1 cellular context compared by ENCODE assay signal in the genomic region with DNA sequence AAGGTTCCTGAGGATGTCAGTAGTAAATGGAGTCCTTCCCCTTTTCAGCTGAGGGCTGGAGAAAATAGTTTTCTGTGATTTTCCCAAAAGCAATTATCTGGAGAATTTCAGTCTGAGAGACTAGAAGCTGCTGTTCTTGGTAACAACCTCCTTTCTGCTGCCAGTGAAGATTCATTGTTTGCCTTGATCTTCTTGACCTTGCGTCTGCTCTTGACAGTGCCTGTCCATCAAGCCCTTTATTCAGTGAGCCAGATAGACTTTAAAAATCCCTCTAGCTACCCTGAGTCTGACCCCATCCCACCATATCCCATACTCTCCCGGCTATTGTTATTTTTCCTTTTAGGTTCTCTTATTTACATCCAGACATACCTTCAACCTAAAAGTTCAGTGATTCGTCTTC.
TF ChIP-seq lines count a peak whose summit lies in the region.

No MANE protein-coding gene starts in this region.

TF ChIP-seq in K562, 482 proteins besides CTCF, POLR2A, EP300 and RAD21 (continued from another document):
- TF ChIP-seq ZNF282 (CRISPR knock-in tag; IDR thresholded peaks at IDR 0.05), result no peak
- TF ChIP-seq, protein P1, sequence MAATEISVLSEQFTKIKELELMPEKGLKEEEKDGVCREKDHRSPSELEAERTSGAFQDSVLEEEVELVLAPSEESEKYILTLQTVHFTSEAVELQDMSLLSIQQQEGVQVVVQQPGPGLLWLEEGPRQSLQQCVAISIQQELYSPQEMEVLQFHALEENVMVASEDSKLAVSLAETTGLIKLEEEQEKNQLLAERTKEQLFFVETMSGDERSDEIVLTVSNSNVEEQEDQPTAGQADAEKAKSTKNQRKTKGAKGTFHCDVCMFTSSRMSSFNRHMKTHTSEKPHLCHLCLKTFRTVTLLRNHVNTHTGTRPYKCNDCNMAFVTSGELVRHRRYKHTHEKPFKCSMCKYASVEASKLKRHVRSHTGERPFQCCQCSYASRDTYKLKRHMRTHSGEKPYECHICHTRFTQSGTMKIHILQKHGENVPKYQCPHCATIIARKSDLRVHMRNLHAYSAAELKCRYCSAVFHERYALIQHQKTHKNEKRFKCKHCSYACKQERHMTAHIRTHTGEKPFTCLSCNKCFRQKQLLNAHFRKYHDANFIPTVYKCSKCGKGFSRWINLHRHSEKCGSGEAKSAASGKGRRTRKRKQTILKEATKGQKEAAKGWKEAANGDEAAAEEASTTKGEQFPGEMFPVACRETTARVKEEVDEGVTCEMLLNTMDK (IDR thresholded peaks at IDR 0.05; ENCODE audit: borderline replicate concordance, insufficient read depth, low read depth, low read length, poor library complexity, severe bottlenecking), result no peak
- peak; percentile 30 for TF ChIP-seq MEIS2 (IDR thresholded peaks at IDR 0.05; ENCODE audit: partially characterized antibody)
- TF ChIP-seq, protein P2, sequence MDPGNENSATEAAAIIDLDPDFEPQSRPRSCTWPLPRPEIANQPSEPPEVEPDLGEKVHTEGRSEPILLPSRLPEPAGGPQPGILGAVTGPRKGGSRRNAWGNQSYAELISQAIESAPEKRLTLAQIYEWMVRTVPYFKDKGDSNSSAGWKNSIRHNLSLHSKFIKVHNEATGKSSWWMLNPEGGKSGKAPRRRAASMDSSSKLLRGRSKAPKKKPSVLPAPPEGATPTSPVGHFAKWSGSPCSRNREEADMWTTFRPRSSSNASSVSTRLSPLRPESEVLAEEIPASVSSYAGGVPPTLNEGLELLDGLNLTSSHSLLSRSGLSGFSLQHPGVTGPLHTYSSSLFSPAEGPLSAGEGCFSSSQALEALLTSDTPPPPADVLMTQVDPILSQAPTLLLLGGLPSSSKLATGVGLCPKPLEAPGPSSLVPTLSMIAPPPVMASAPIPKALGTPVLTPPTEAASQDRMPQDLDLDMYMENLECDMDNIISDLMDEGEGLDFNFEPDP (CRISPR knock-in tag; IDR thresholded peaks at IDR 0.05), result no peak
- no peak for TF ChIP-seq STAT6 (CRISPR knock-in tag; IDR thresholded peaks at IDR 0.05)
- no peak for TF ChIP-seq ZNF277 (CRISPR knock-in tag; IDR thresholded peaks at IDR 0.05; ENCODE audit: borderline replicate concordance)
- no peak for TF ChIP-seq SP2 (IDR thresholded peaks at IDR 0.05; ENCODE audit: extremely low read depth, low read depth, low read length, poor library complexity, severe bottlenecking)
- TF ChIP-seq PHB (CRISPR knock-in tag; IDR thresholded peaks at IDR 0.05), result no peak
- no peak for TF ChIP-seq MXD1 (CRISPR knock-in tag; IDR thresholded peaks at IDR 0.05; ENCODE audit: borderline replicate concordance, poor library complexity, severe bottlenecking)
- TF ChIP-seq KHSRP (IDR thresholded peaks at IDR 0.05), result no peak
